Comparison of ENCODE assay signal across 26 cellular contexts in the genomic region with DNA sequence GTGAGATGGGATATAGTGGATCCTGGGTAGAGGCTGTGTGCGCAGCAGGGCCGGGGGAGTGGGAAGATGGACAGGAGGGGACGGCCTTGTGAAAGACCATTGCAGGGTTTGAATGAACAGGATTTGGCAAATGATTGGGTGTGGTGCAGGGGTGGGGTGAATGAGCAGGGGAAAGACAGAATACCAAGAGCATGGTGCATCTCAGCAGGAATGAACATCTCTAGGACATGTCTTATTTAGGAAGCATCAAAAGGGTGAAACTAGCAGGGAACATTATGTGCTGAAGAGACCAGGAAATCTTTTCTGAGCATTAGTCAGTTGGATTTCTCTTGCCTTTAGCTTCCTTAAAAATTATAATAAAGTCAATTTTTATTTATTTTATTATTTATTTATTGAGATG.
"Had no signal": no experiment of that assay in that cellular context is flagged by ENCODE, and none has a peak within 500 bp of the region (broad histone marks: within the 10 kb centered on the region; RNA-seq: fewer than 3 reads in every experiment).

No MANE protein-coding gene starts in this region.

- H3K9me3 Mint-ChIP-seq: mesothelial cell of epicardium; naive B cell; natural killer cell treated with Interleukin-12 subunit alpha and Interleukin-12 subunit beta and Interleukin-15 and Interleukin-18, amount 100 ng/mL, for 72 hours; stimulated activated effector memory CD8-positive, alpha-beta T cell treated with anti-CD3 and anti-CD28 coated beads, Interleukin-12 subunit alpha, Interleukin-12 subunit beta, amount 100 ng/mL, for 72 hours had no signal

- H3K36me3 Mint-ChIP-seq: mesothelial cell of epicardium; naive B cell; natural killer cell treated with Interleukin-12 subunit alpha and Interleukin-12 subunit beta and Interleukin-15 and Interleukin-18, amount 100 ng/mL, for 72 hours; stimulated activated effector memory CD8-positive, alpha-beta T cell treated with anti-CD3 and anti-CD28 coated beads, Interleukin-12 subunit alpha, Interleukin-12 subunit beta, amount 100 ng/mL, for 72 hours; type B pancreatic cell had no signal

- H3K4me1 ChIP-seq: gastrocnemius medialis, parathyroid adenoma, prostate gland, right atrium auricular region, stomach, thyroid gland had no signal

- DNase-seq: cerebellar nuclear complex; cortex of kidney; erythroblast; gastrocnemius medialis; head of caudate nucleus; kidney; mesenchymal stem cell; mucosa of descending colon; naive B cell; stimulated activated CD4-positive, alpha-beta T cell treated with anti-CD3 and anti-CD28 coated beads, Interleukin-12 subunit alpha, Interleukin-12 subunit beta, amount 100 ng/mL, for 4 hours; stimulated activated CD4-positive, alpha-beta T cell treated with anti-CD3 and anti-CD28 coated beads, Interleukin-1b, Interleukin-23, amount 100 ng/mL, for 48 hours; stimulated activated CD4-positive, alpha-beta T cell treated with anti-CD3 and anti-CD28 coated beads, Interleukin-4, amount 100 ng/mL, for 1 hour; stimulated activated naive CD4-positive, alpha-beta T cell treated with Interleukin-2 at 50 U/mL for 16 hours; stomach; thyroid gland had no signal

- H3K27me3 ChIP-seq: right atrium auricular region, stomach, thyroid gland had no signal

- H3K4me2 ChIP-seq: smooth muscle cell had no signal

- H2AFZ ChIP-seq: parathyroid adenoma had no signal

- H3K4me3 Mint-ChIP-seq: mesothelial cell of epicardium; naive B cell; natural killer cell treated with Interleukin-12 subunit alpha and Interleukin-12 subunit beta and Interleukin-15 and Interleukin-18, amount 100 ng/mL, for 72 hours; neural crest cell; stimulated activated effector memory CD8-positive, alpha-beta T cell treated with anti-CD3 and anti-CD28 coated beads, Interleukin-12 subunit alpha, Interleukin-12 subunit beta, amount 100 ng/mL, for 72 hours; type B pancreatic cell had no signal

- H3K9me3 ChIP-seq: gastrocnemius medialis, mucosa of descending colon, prostate gland, right atrium auricular region, stomach, thyroid gland had no signal

- ATAC-seq: gastrocnemius medialis; left lobe of liver; mucosa of descending colon; natural killer cell treated with Interleukin-12 subunit alpha and Interleukin-12 subunit beta and Interleukin-15 and Interleukin-18, amount 100 ng/mL, for 72 hours; sciatic nerve; stimulated activated effector memory CD8-positive, alpha-beta T cell treated with anti-CD3 and anti-CD28 coated beads, Interleukin-12 subunit alpha, Interleukin-12 subunit beta, amount 100 ng/mL, for 72 hours had no signal

- H3K4me1 Mint-ChIP-seq: stimulated activated effector memory CD8-positive, alpha-beta T cell treated with anti-CD3 and anti-CD28 coated beads, Interleukin-12 subunit alpha, Interleukin-12 subunit beta, amount 100 ng/mL, for 72 hours had no signal

- H3K27ac ChIP-seq: gastrocnemius medialis, parathyroid adenoma, prostate gland, right atrium auricular region, stomach, thyroid gland had no signal

- H3K4me3 ChIP-seq: gastrocnemius medialis, mucosa of descending colon, prostate gland, right atrium auricular region, smooth muscle cell, stomach, thyroid gland had no signal

- H3K79me2 ChIP-seq: parathyroid adenoma had no signal

- H3K27ac Mint-ChIP-seq: mesothelial cell of epicardium; natural killer cell treated with Interleukin-12 subunit alpha and Interleukin-12 subunit beta and Interleukin-15 and Interleukin-18, amount 100 ng/mL, for 72 hours; stimulated activated effector memory CD8-positive, alpha-beta T cell treated with anti-CD3 and anti-CD28 coated beads, Interleukin-12 subunit alpha, Interleukin-12 subunit beta, amount 100 ng/mL, for 72 hours; type B pancreatic cell had no signal

- H3K36me3 ChIP-seq: gastrocnemius medialis, prostate gland, right atrium auricular region, stomach, thyroid gland had no signal

- H3K9ac ChIP-seq: parathyroid adenoma had no signal

- FAIRE-seq: kidney had no signal
